Comparison of ENCODE assay signal across 9 cellular contexts in the genomic region with DNA sequence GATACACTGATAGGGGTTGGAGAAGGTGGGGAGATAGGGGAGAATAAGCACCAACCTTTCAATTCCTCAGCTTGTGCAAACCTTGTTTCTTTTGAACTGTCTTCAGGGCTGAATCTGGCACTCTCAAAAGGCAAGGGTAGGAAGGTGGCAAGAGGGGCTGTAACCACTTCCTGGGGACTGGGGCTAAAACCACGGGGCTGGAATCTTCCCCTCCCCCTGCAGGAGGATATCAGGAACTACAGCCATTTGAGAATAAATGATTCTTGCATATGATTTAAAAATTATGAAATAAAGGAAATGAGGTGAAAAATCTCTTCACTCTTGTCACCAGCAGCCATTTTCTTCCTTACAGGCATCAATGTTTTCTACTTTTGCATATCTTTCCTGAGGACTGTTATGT. TPM values are rescaled to one million over a fixed set of nuclear protein-coding genes. Genes with fewer than 3 reads are reported as not detected.
DNase-seq lines count a peak whose midpoint lies in the region; ATAC-seq and TF ChIP-seq lines count a peak whose summit lies in the region.
"Had no signal": no experiment of that assay in that cellular context is flagged by ENCODE, and none has a peak within 500 bp of the region (broad histone marks: within the 10 kb centered on the region; RNA-seq: fewer than 3 reads in every experiment).

No MANE protein-coding gene starts in this region.

- no peak overlapping the region for H3K4me3 Mint-ChIP-seq in endodermal cell
- H3K4me3 Mint-ChIP-seq: activated naive CD8-positive, alpha-beta T cell had no signal

- H3K79me2 ChIP-seq in PC-3 (ENCODE audit: low read length) (no peaks in the 10 kb centered on the region), parathyroid adenoma (no peaks in the 10 kb centered on the region)

- H3K4me3 ChIP-seq in cardiac muscle cell (no peak overlapping the region), right cardiac atrium (ENCODE audit: low read length) (no peak overlapping the region), PC-3 (ENCODE audit: low read length) (no peak overlapping the region), endodermal cell (ENCODE audit: low read length) (no peak overlapping the region), parathyroid adenoma (ENCODE audit: low read depth, low read length) (no peak overlapping the region)

- BruUV-seq in PC-3 (replicated peaks; lab: Mats Ljungman, UMichigan), result no TSS peak

- H4K20me1 ChIP-seq in PC-3 (ENCODE audit: low read length), result no peaks in the 10 kb centered on the region

- intact Hi-C loops in right cardiac atrium (cut with DNase I) (no loop called here), PC-3 (cut with micrococcal nuclease) (no loop called here)

- H3K4me2 ChIP-seq in PC-3 (ENCODE audit: low read length) (no peak overlapping the region), parathyroid adenoma (ENCODE audit: low read length) (no peak overlapping the region)

- WGBS in right cardiac atrium, result 0% methylated on average over 1 of the region's 1 CpG
- 0% methylated on average over 1 of the region's 1 CpG; no CpG with 5 or more reads in 1 of the 2 experiments for WGBS in endodermal cell (ENCODE audit: insufficient coverage in 1 of 2, insufficient read length in 1 of 2), 2 experiments

- H3K9me3 Mint-ChIP-seq in endodermal cell, result no peaks in the 10 kb centered on the region

- POLR2A ChIA-PET in PC-3 (lab: Charles Lee; ENCODE audit: unreplicated experiment), result no interaction called here

- ATAC-seq in right cardiac atrium (no peak), PC-3 (no peak), HG03565 (IDR thresholded peaks at IDR 0.05; ENCODE audit: unreplicated experiment) (no peak)

- H3K9me3 ChIP-seq in cardiac muscle cell (ENCODE audit: low read depth), result no peaks in the 10 kb centered on the region
- no peaks in the 10 kb centered on the region for H3K9me3 ChIP-seq in right cardiac atrium (ENCODE audit: control insufficient read depth, low read length)
- no peaks in the 10 kb centered on the region for H3K9me3 ChIP-seq in PC-3 (ENCODE audit: low read length)
- no peaks in the 10 kb centered on the region for H3K9me3 ChIP-seq in endodermal cell (ENCODE audit: control insufficient read depth, low read length)
- H3K9me3 ChIP-seq in parathyroid adenoma (ENCODE audit: control insufficient read depth, low read length), result no peaks in the 10 kb centered on the region

- peaks cover 13% of the 10 kb centered on the region for H3K27me3 Mint-ChIP-seq in endodermal cell (ENCODE audit: insufficient read depth)

- H3K27ac Mint-ChIP-seq in endodermal cell, result no peak overlapping the region
- H3K27ac Mint-ChIP-seq: activated naive CD8-positive, alpha-beta T cell had no signal

- H3K9me2 ChIP-seq in PC-3 (replicated peaks; ENCODE audit: low read length), result no peaks in the 10 kb centered on the region

- H3K4me1 Mint-ChIP-seq in endodermal cell, result no peaks in the 10 kb centered on the region

- H3F3A ChIP-seq in PC-3 (ENCODE audit: low read length, unreplicated experiment), result no peaks in the 10 kb centered on the region

- H2AFZ ChIP-seq in PC-3 (ENCODE audit: low read length), result no peak overlapping the region
- no peak overlapping the region for H2AFZ ChIP-seq in parathyroid adenoma

- H3K27ac ChIP-seq in cardiac muscle cell, result no peak overlapping the region
- no peak overlapping the region for H3K27ac ChIP-seq in right cardiac atrium (ENCODE audit: low read length)
- no peak overlapping the region for H3K27ac ChIP-seq in PC-3 (ENCODE audit: low read length)
- H3K27ac ChIP-seq in endodermal cell (ENCODE audit: low read depth, low read length), result no peak overlapping the region
- H3K27ac ChIP-seq in parathyroid adenoma, result no peak overlapping the region

- H3K27me3 ChIP-seq in cardiac muscle cell (no peaks in the 10 kb centered on the region), right cardiac atrium (ENCODE audit: control insufficient read depth, insufficient read depth) (no peaks in the 10 kb centered on the region), PC-3 (ENCODE audit: low read length) (no peaks in the 10 kb centered on the region), endodermal cell (ENCODE audit: control insufficient read depth, insufficient read depth, low read length, poor library complexity, severe bottlenecking) (no peaks in the 10 kb centered on the region), parathyroid adenoma (ENCODE audit: control insufficient read depth, insufficient read depth, low read length) (no peaks in the 10 kb centered on the region)

- H3K36me3 Mint-ChIP-seq in endodermal cell (ENCODE audit: low read depth), result no peaks in the 10 kb centered on the region
- H3K36me3 Mint-ChIP-seq: activated naive CD8-positive, alpha-beta T cell had no signal

- TF ChIP-seq CTCF in cardiac muscle cell (IDR thresholded peaks at IDR 0.05; ENCODE audit: low read depth, low read length) (peak; percentile 66), PC-3 (conservative IDR thresholded peaks at IDR 0.05; ENCODE audit: low read depth, low read length) (peak; percentile 77), endodermal cell (conservative IDR thresholded peaks at IDR 0.05) (peak; percentile 85), parathyroid adenoma (IDR thresholded peaks at IDR 0.05) (peak; percentile 47)

- H3K36me3 ChIP-seq in cardiac muscle cell (no peaks in the 10 kb centered on the region), PC-3 (ENCODE audit: low read depth, low read length) (no peaks in the 10 kb centered on the region), endodermal cell (ENCODE audit: control insufficient read depth, insufficient read depth, low read length) (no peaks in the 10 kb centered on the region), parathyroid adenoma (ENCODE audit: control insufficient read depth, insufficient read depth, low read length) (no peaks in the 10 kb centered on the region)

- no peak overlapping the region for H3K9ac ChIP-seq in PC-3 (ENCODE audit: low read length)
- H3K9ac ChIP-seq in endodermal cell (ENCODE audit: extremely low read depth, low read length, poor library complexity, severe bottlenecking), result no peak overlapping the region
- H3K9ac ChIP-seq in parathyroid adenoma, result no peak overlapping the region

- DNase-seq in cardiac muscle cell (ENCODE audit: low read depth in 1 of 2, low spot score in 1 of 2) (peak in 1 of 2 donors; percentile 43), right cardiac atrium (no peak), PC-3 (peak; percentile 38), endodermal cell (no peak), NCI-H1436 (lab: John Stamatoyannopoulos, UW) (no peak)
- no peak for DNase-seq in central memory CD4-positive, alpha-beta T cell

- H3K4me1 ChIP-seq in cardiac muscle cell (ENCODE audit: low read depth) (no peaks in the 10 kb centered on the region), right cardiac atrium (ENCODE audit: control insufficient read depth, insufficient read depth, low read length) (no peaks in the 10 kb centered on the region), PC-3 (ENCODE audit: insufficient read depth, low read length) (peaks cover 11% of the 10 kb centered on the region), endodermal cell (ENCODE audit: control insufficient read depth, insufficient read depth, low read length) (no peaks in the 10 kb centered on the region), parathyroid adenoma (no peaks in the 10 kb centered on the region)

- CTCF ChIA-PET in PC-3 (lab: Charles Lee), result interaction anchor here (0.6 to 0.7 kb wide), 2 partner anchors 62 to 78 kb away, joined by 3 to 5 read pairs; no protein-coding TSS in a partner anchor

RNA-seq across cellular contexts. Expression of gene ATOH8, which starts 50.8 kb away (rescaled TPM):
- total RNA-seq in cardiac muscle cell (10.6 and 12.6 TPM in 2 replicates), right cardiac atrium (10 to 100 TPM; 35.7 to 55.5 (median 45.7) TPM), PC-3 (2014; rRNA removed) (0.04 TPM in 1 of 2 replicates, not detected in the other), endodermal cell (1 to 10 TPM; 1.3 to 1.6 TPM)
- polyA plus RNA-seq in cardiac muscle cell (4.8 and 6.3 TPM in 2 replicates), right cardiac atrium (57.8 TPM)
- 6.6 TPM for polyA plus RNA-seq in endodermal cell (2013, experiment 1 of 2)
- 8.9 TPM for polyA plus RNA-seq in endodermal cell (2013, experiment 2 of 2)
